ENCODE assay signal across 8 cellular contexts in the genomic region with DNA sequence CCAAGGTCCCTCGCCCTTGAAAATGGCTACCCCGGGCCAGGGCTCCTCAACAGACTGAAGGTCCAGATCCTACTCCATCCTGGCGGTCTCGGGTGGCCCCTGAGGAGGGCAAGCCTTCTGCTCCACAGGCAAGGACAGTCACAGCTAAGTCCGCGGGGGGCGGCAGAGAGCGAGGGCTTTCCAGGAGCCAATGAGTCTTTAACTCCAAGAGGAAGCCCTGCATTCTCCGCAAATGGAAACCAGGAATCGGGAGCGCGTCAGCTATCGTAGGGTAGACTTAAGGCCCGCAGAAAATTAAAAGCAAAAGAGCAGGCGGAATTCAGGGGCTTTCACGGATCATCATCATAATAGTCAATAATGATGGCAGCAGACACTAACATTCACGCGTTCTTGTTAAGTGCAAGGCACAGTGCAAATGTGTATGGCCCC.
DNase-seq lines count a peak whose midpoint lies in the region; ATAC-seq and TF ChIP-seq lines count a peak whose summit lies in the region.

No MANE protein-coding gene starts in this region.

- H3K9me3 ChIP-seq in HUES64 (ENCODE audit: insufficient read depth, low read depth, low read length) (no peaks in the 10 kb centered on the region), mucosa of stomach (ENCODE audit: control insufficient read depth, low read length) (no peaks in the 10 kb centered on the region)

- H3K27ac ChIP-seq in HUES64 (ENCODE audit: low read depth, low read length): peak overlapping the region; percentile 33; the same call in 1 of the 2 replicates

- H3K9ac ChIP-seq in HUES64 (ENCODE audit: low read depth, low read length): peak overlapping the region; percentile 76
- H3K9ac ChIP-seq in mucosa of stomach (ENCODE audit: low read length): peak overlapping the region; percentile 91

- WGBS in HUES64: 10% methylated on average over 18 of the region's 18 CpGs

- H3K27me3 ChIP-seq in HUES64 (ENCODE audit: insufficient read depth, low read length): peaks cover 12% of the 10 kb centered on the region
- H3K27me3 ChIP-seq in mucosa of stomach (ENCODE audit: control insufficient read depth, insufficient read depth, low read length): no peaks in the 10 kb centered on the region

- intact Hi-C loops in Calu3 (cut with micrococcal nuclease; ENCODE audit: unreplicated experiment): loop anchor here (1.0 to 5.0 kb wide), 3 partner anchors 19 to 136 kb away; no protein-coding TSS in a partner anchor

- H3K4me1 Mint-ChIP-seq in Calu3 (ENCODE audit: low read depth, unreplicated experiment): peaks cover 39% of the 10 kb centered on the region

- H3K4me1 ChIP-seq in HUES64 (ENCODE audit: insufficient read depth, low read length) (peaks cover 8% of the 10 kb centered on the region), mucosa of stomach (ENCODE audit: control insufficient read depth, insufficient read depth, low read length) (peaks cover 30% of the 10 kb centered on the region)

- ATAC-seq in GM21526 (IDR thresholded peaks at IDR 0.05; ENCODE audit: low FRiP score, unreplicated experiment) (peak; percentile 68), esophagus mucosa (peak; percentile 73)

- CTCF ChIA-PET in Calu3 (lab: Charles Lee): interaction anchor here (1.1 to 2.0 kb wide), 8 partner anchors 13 to 280 kb away, joined by 3 to 21 read pairs (median 5); partner anchors contain the start of genes DMXL1 and DTWD2

- peak overlapping the region; percentile 83 for H3K4me3 Mint-ChIP-seq in Calu3 (ENCODE audit: low read depth, unreplicated experiment)

- H3K4me3 ChIP-seq in HUES64 (ENCODE audit: low read length) (peak overlapping the region; percentile 94), mucosa of stomach (ENCODE audit: low read length) (peak overlapping the region; percentile 93)

- peak overlapping the region; percentile 65 for H3K27ac Mint-ChIP-seq in Calu3 (ENCODE audit: unreplicated experiment)

- peak; percentile 93 for DNase-seq in Calu3
- peak; percentile 85 for DNase-seq in OCI-M1 (lab: John Stamatoyannopoulos, UW)
- DNase-seq in activated T-cell treated with anti-CD3 and anti-CD28 coated beads, Interleukin-2, amount 50 U/mL, for 48 hours: peak; percentile 85 to 86
- DNase-seq in stimulated activated CD8-positive, alpha-beta memory T cell treated with anti-CD3 and anti-CD28 coated beads, Interleukin-7, amount 100 ng/mL, for 48 hours (ENCODE audit: extremely low read depth in 1 of 2, low read depth in 1 of 2): peak; percentile 54 to 63

- peaks cover 11% of the 10 kb centered on the region for H3K9me3 Mint-ChIP-seq in Calu3 (ENCODE audit: low read depth, unreplicated experiment)

- BruUV-seq in Calu3 (replicated peaks; lab: Mats Ljungman, UMichigan): TSS peak; percentile 78

- H3K36me3 ChIP-seq in HUES64 (ENCODE audit: insufficient read depth, low read length) (no peaks in the 10 kb centered on the region), mucosa of stomach (ENCODE audit: control insufficient read depth, insufficient read depth, low read length) (no peaks in the 10 kb centered on the region)

- H3K27me3 Mint-ChIP-seq in Calu3 (ENCODE audit: unreplicated experiment): no peaks in the 10 kb centered on the region

- TF ChIP-seq CTCF in Calu3 (IDR thresholded peaks at IDR 0.05; ENCODE audit: unreplicated experiment): peak; percentile 56

- peaks cover 19% of the 10 kb centered on the region for H3K36me3 Mint-ChIP-seq in Calu3 (ENCODE audit: insufficient read depth, unreplicated experiment)

Comparison
In these comparisons a context has a peak if more than half of its experiments do, and no peak if none do; other contexts are left out.
1. Peak in every context shown above with its lines: DNase-seq, ATAC-seq, H3K4me3 ChIP-seq and H3K27ac ChIP-seq.